In the genomic region with DNA sequence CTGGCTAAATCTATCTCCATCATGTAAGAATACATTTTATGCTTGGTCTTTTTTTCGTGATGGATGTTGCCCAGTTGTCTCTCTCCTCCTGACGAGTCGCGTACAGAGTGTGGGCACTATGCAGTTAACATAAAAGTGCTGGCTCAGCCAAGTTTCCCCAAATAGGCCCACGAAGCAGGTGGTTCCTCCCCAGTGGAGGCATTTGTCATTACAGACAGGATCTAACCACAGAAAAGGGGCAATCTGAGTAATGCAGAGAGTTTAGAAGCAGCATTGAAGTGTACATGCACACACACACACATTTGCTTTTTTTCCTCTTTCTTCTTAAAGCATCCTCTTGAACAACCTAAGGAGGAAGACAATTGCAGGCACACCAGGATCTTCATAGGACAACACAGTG, we compare ENCODE assay signal across 37 cellular contexts.
"Had no signal": no experiment of that assay in that cellular context is flagged by ENCODE, and none has a peak within 500 bp of the region (broad histone marks: within the 10 kb centered on the region; RNA-seq: fewer than 3 reads in every experiment).

No MANE protein-coding gene starts in this region.

- DNase-seq: activated B cell treated with CpG ODN at 0.5 μM for 24 hours; activated CD4-positive, alpha-beta memory T cell treated with anti-CD3 and anti-CD28 coated beads for 36 hours; activated CD4-positive, alpha-beta T cell treated with anti-CD3 and anti-CD28 coated beads for 4 hours; activated CD4-positive, alpha-beta T cell treated with anti-CD3 and anti-CD28 coated beads, Interleukin-2, amount 50 U/mL, for 1 hour; activated CD4-positive, CD25-positive, alpha-beta regulatory T cell treated with anti-CD3 and anti-CD28 coated beads, Interleukin-2, amount 50 U/mL, for 72 hours; activated CD8-positive, alpha-beta memory T cell treated with anti-CD3 and anti-CD28 coated beads, Interleukin-2, amount 50 U/mL, for 4 hours; activated gamma-delta T cell treated with Interleukin-2 at 50 U/mL for 16 hours; activated naive CD4-positive, alpha-beta T cell treated with anti-CD3 and anti-CD28 coated beads for 36 hours; activated T-cell treated with anti-CD3 and anti-CD28 coated beads for 4 hours; activated T-cell treated with anti-CD3 and anti-CD28 coated beads, Interleukin-2, amount 50 U/mL, for 4 hours; adrenal gland; brain microvascular endothelial cell; central memory CD4-positive, alpha-beta T cell; MG63; MV-4-11; NCI-H1092 treated with DMSO at 0.1 percent for 48 hours; NCI-H1417; NCI-H146; NCI-H187; NCI-H2029 treated with DMSO at 0.1 percent for 48 hours; NCI-H2107; NCI-H2171; NCI-H2227 treated with DMSO at 0.1 percent for 48 hours; NCI-H446 treated with DMSO at 0.1 percent for 48 hours; NCI-H524; NK-92 treated with Interleukin-12 subunit alpha and Interleukin-12 subunit beta, amount 100 ng/mL, for 24 hours; PC-3; Peyer's patch; RPMI8226; SHP77 treated with DMSO at 0.1 percent for 48 hours; SK-N-SH; T-cell; T-helper 17 cell had no signal

- H3K9me3 ChIP-seq: MG63, Peyer's patch, SJSA1, SK-N-SH had no signal

- H3K36me3 ChIP-seq: adrenal gland, brain microvascular endothelial cell, MG63, Peyer's patch, SJSA1 had no signal

- H3K27ac Mint-ChIP-seq: activated B cell treated with CpG ODN at 0.5 μM for 24 hours; activated CD4-positive, alpha-beta memory T cell treated with anti-CD3 and anti-CD28 coated beads for 36 hours; activated naive CD4-positive, alpha-beta T cell treated with anti-CD3 and anti-CD28 coated beads for 36 hours; activated naive CD4-positive, alpha-beta T cell treated with anti-CD3 and anti-CD28 coated beads, Interleukin-2, amount 50 U/mL, for 72 hours; activated T-helper 1 cell treated with anti-CD3 and anti-CD28 coated beads, Interleukin-12 subunit alpha, Interleukin-12 subunit beta, Interleukin-2, Interleukin-4 antibody, amounts not matched to agents 30 ng/mL and 10 ng/mL and 1 ng/mL, durations not matched to agents 14 hours and 24 hours and 36 hours; T-cell; T-helper 17 cell had no signal

- H3K27me3 ChIP-seq: adrenal gland, brain microvascular endothelial cell, MG63, Peyer's patch, SJSA1 had no signal

- H3K4me1 Mint-ChIP-seq: activated B cell treated with CpG ODN at 0.5 μM for 24 hours, T-cell, T-helper 17 cell had no signal

- H3K9ac ChIP-seq: SK-N-SH had no signal

- H3K36me3 Mint-ChIP-seq: activated CD4-positive, alpha-beta memory T cell treated with anti-CD3 and anti-CD28 coated beads for 36 hours; activated naive CD4-positive, alpha-beta T cell treated with anti-CD3 and anti-CD28 coated beads, Interleukin-2, amount 50 U/mL, for 72 hours; T-cell had no signal

- H3K4me2 ChIP-seq: SK-N-SH had no signal

- H3K4me3 ChIP-seq: adrenal gland, MG63, Peyer's patch, SJSA1 had no signal

- H3K27ac ChIP-seq: adrenal gland, brain microvascular endothelial cell, Peyer's patch, SJSA1, VCaP had no signal

- ATAC-seq: activated naive CD4-positive, alpha-beta T cell treated with anti-CD3 and anti-CD28 coated beads, Interleukin-2, amount 50 U/mL, for 72 hours; activated T-cell treated with anti-CD3 and anti-CD28 coated beads, Interleukin-2, amount 50 U/mL, for 4 hours; PC-3; T-cell; T-helper 17 cell had no signal

- H3K9me3 Mint-ChIP-seq: activated CD4-positive, alpha-beta memory T cell treated with anti-CD3 and anti-CD28 coated beads for 36 hours; activated T-cell treated with anti-CD3 and anti-CD28 coated beads, Interleukin-2, amount 50 U/mL, for 4 hours; activated T-helper 1 cell treated with anti-CD3 and anti-CD28 coated beads, Interleukin-12 subunit alpha, Interleukin-12 subunit beta, Interleukin-2, Interleukin-4 antibody, amounts not matched to agents 30 ng/mL and 10 ng/mL and 1 ng/mL, durations not matched to agents 14 hours and 24 hours and 36 hours had no signal

- H3K27me3 Mint-ChIP-seq: activated B cell treated with CpG ODN at 0.5 μM for 24 hours; activated CD4-positive, alpha-beta memory T cell treated with anti-CD3 and anti-CD28 coated beads for 36 hours; T-cell; T-helper 17 cell had no signal

- H3K9me2 ChIP-seq: SK-N-SH had no signal

- H3K4me1 ChIP-seq: adrenal gland, Peyer's patch, SJSA1 had no signal

- H3K4me3 Mint-ChIP-seq: activated B cell treated with CpG ODN at 0.5 μM for 24 hours; activated CD4-positive, alpha-beta memory T cell treated with anti-CD3 and anti-CD28 coated beads for 36 hours; activated naive CD4-positive, alpha-beta T cell treated with anti-CD3 and anti-CD28 coated beads for 36 hours; activated T-cell treated with anti-CD3 and anti-CD28 coated beads, Interleukin-2, amount 50 U/mL, for 4 hours; activated T-helper 1 cell treated with anti-CD3 and anti-CD28 coated beads, Interleukin-12 subunit alpha, Interleukin-12 subunit beta, Interleukin-2, Interleukin-4 antibody, amounts not matched to agents 30 ng/mL and 10 ng/mL and 1 ng/mL, durations not matched to agents 14 hours and 24 hours and 36 hours; T-cell; T-helper 17 cell had no signal
